16 cellular contexts compared by ENCODE assay signal in genomic region chr9:134863941-134864820, GRCh38. TPM values are rescaled to one million over a fixed set of nuclear protein-coding genes. Genes with fewer than 3 reads are reported as not detected.
A peak's percentile ranks its signal among the peaks of the same experiment; 100 is the strongest.
DNase-seq lines count a peak whose midpoint lies in the region; FAIRE-seq and TF ChIP-seq lines count a peak whose summit lies in the region.
"Had no signal": no experiment of that assay in that cellular context is flagged by ENCODE, and none has a peak within 500 bp of the region (broad histone marks: within the 10 kb centered on the region; RNA-seq: fewer than 3 reads in every experiment).

No MANE protein-coding gene starts in this region.

- no peaks in the 10 kb centered on the region for H3K27me3 ChIP-seq in H7 (ENCODE audit: control insufficient read depth, insufficient read depth, low read length)
- H3K27me3 ChIP-seq in spleen (replicated peaks in 1 of 7): peaks cover 0 to 21% (median 0%) of the 10 kb centered on the region in 7 donors
- H3K27me3 ChIP-seq in small intestine (ENCODE audit: control insufficient read depth in 2 of 2, insufficient read depth in 2 of 2, low read length in 2 of 2): no peaks in the 10 kb centered on the region

- 69 to 85% (median 80%) methylated on average over 27 to 28 of the region's 28 CpGs for WGBS in spleen, 5 donors
- WGBS in small intestine, 3 donors: 78 to 84% (median 82%) methylated on average over 28 of the region's 28 CpGs

- H3K4me3 ChIP-seq in H7 (ENCODE audit: insufficient read depth, low read depth, low read length): no peak overlapping the region
- no peak overlapping the region for H3K4me3 ChIP-seq in spleen
- no peak overlapping the region for H3K4me3 ChIP-seq in small intestine (ENCODE audit: low read depth in 1 of 2, low read length in 2 of 2)
- H3K4me3 ChIP-seq: GM23248, K562 had no signal

- H3K27ac ChIP-seq in spleen: peak overlapping the region; percentile 27 to 82 (median 76)
- H3K27ac ChIP-seq in small intestine (ENCODE audit: low read depth in 1 of 2, low read length in 1 of 2): no peak overlapping the region
- H3K27ac ChIP-seq: GM23248 had no signal

- H3K4me1 ChIP-seq in spleen: peaks cover 0 to 9% (median 0%) of the 10 kb centered on the region in 6 donors
- H3K4me1 ChIP-seq in small intestine (ENCODE audit: control insufficient read depth in 2 of 2, insufficient read depth in 1 of 2, low read depth in 1 of 2, low read length in 1 of 2): no peaks in the 10 kb centered on the region

- TF ChIP-seq POLR2A in spleen (IDR thresholded peaks at IDR 0.05): no peak

- H3K36me3 ChIP-seq in H7 (replicated peaks; ENCODE audit: control insufficient read depth, insufficient read depth, low read length): no peaks in the 10 kb centered on the region
- H3K36me3 ChIP-seq in spleen: no peaks in the 10 kb centered on the region
- no peaks in the 10 kb centered on the region for H3K36me3 ChIP-seq in small intestine (ENCODE audit: control insufficient read depth in 2 of 2, insufficient read depth in 2 of 2, low read length in 2 of 2)

- intact Hi-C loops in spleen (cut with DNase I; ENCODE audit: low total_unique reads): no loop called here

- DNase-seq in H7: peak; percentile 44
- DNase-seq in astrocyte of the hippocampus (ENCODE audit: low read depth, low spot score): peak; percentile 34
- DNase-seq in islet precursor cell: peak; percentile 50
- DNase-seq in spleen: peak; percentile 75
- no peak for DNase-seq in activated CD4-positive, alpha-beta T cell treated with anti-CD3 and anti-CD28 coated beads for 1 hour
- no peak for DNase-seq in small intestine
- no peak for DNase-seq in GOT3 (lab: John Stamatoyannopoulos, UW)
- DNase-seq in stimulated activated CD4-positive, alpha-beta T cell treated with anti-CD3 and anti-CD28 coated beads, Interleukin-4, amount 100 ng/mL, for 1 hour: no peak
- DNase-seq: activated B cell treated with CpG ODN at 0.5 μM for 24 hours; activated naive CD4-positive, alpha-beta T cell treated with anti-CD3 and anti-CD28 coated beads, Interleukin-2, amount 50 U/mL, for 16 hours; GM23248; NCI-H1436; NCI-H345; stimulated activated CD4-positive, alpha-beta T cell treated with anti-CD3 and anti-CD28 coated beads, Interleukin-4, amount 100 ng/mL, for 24 hours had no signal

- TF ChIP-seq CTCF in spleen (IDR thresholded peaks at IDR 0.05 in 8 of 11, conservative IDR thresholded peaks at IDR 0.05 in 3 of 11): no peak

- no peak for FAIRE-seq in small intestine (lab: Jason Lieb, UNC)
- FAIRE-seq: K562, keratinocyte had no signal

- peaks cover 0 to 3% (median 0%) of the 10 kb centered on the region in 8 donors for H3K9me3 ChIP-seq in spleen
- H3K9me3 ChIP-seq in small intestine (ENCODE audit: control insufficient read depth, low read depth): no peaks in the 10 kb centered on the region

RNA-seq across cellular contexts. Expression of gene FCN2, which starts 16.4 kb away (rescaled TPM):
- total RNA-seq in H7 (2014; rRNA removed; shearing (Covaris generic)): not detected in 2 replicates
- 1 to 10 TPM in 4 of 7 donors, under 1 TPM in 2, not detected in 1; 0.65 to 7.6 (median 1.9) TPM for total RNA-seq in spleen
- polyA plus RNA-seq in spleen: 1 to 10 TPM in 2 of 3 donors, under 1 TPM in 1; 0.38 to 3.7 (median 1.0) TPM
- polyA plus RNA-seq in small intestine: not detected
- total RNA-seq: activated B cell treated with CpG ODN at 0.5 μM for 24 hours, GM23248, K562 had no signal
- polyA plus RNA-seq: GM23248, K562, keratinocyte had no signal

RNA-seq across cellular contexts. Expression of gene FCN1, which starts 53.5 kb away (rescaled TPM):
- not detected in 2 replicates for total RNA-seq in H7 (2014; rRNA removed; shearing (Covaris generic))
- total RNA-seq in spleen: 100 to 1,000 TPM in 3 of 7 donors, 10 to 100 TPM in 4; 33.1 to 209 (median 77.5) TPM
- polyA plus RNA-seq in spleen: 10 to 100 TPM in 2 of 3 donors, 1 to 10 TPM in 1; 5.2 to 30.0 (median 21.9) TPM
- under 1 TPM in 1 of 3 donors, not detected in 2; 0.94 TPM for polyA plus RNA-seq in small intestine
- total RNA-seq: GM23248, K562 had no signal
- polyA plus RNA-seq: GM23248, K562, keratinocyte had no signal

Comparison
In these comparisons a context has a peak if more than half of its experiments do, and no peak if none do; other contexts are left out.
1. DNase-seq: peak in H7 (single experiment), astrocyte of the hippocampus (single experiment), islet precursor cell (single experiment) and spleen (single experiment); none in activated CD4-positive, alpha-beta T cell treated with anti-CD3 and anti-CD28 coated beads for 1 hour (single experiment), small intestine (single experiment), GOT3 (single experiment) and stimulated activated CD4-positive, alpha-beta T cell treated with anti-CD3 and anti-CD28 coated beads, Interleukin-4, amount 100 ng/mL, for 1 hour (single experiment).
2. H3K27ac ChIP-seq: peak in spleen (8 of 8); none in small intestine (0 of 2).
3. RNA of gene FCN1, which starts 53.5 kb away (total RNA-seq): 33.1 to 209 TPM in spleen; not detected in H7; every median in the first group is over 10 times any median in the second.